ENCODE assay signal across 28 cellular contexts in genomic region chr2:83113953-83114352, GRCh38.
"Had no signal": no experiment of that assay in that cellular context is flagged by ENCODE, and none has a peak within 500 bp of the region (broad histone marks: within the 10 kb centered on the region; RNA-seq: fewer than 3 reads in every experiment).

No MANE protein-coding gene starts in this region.

- H3K4me3 ChIP-seq: breast epithelium, Peyer's patch had no signal

- DNase-seq: activated CD4-positive, alpha-beta T cell treated with anti-CD3 and anti-CD28 coated beads for 48 hours; activated CD4-positive, alpha-beta T cell treated with anti-CD3 and anti-CD28 coated beads, Interleukin-2, amount 50 U/mL, for 4 hours; activated CD4-positive, CD25-positive, alpha-beta regulatory T cell treated with anti-CD3 and anti-CD28 coated beads, Interleukin-2, amount 50 U/mL, for 72 hours; activated CD8-positive, alpha-beta memory T cell treated with anti-CD3 and anti-CD28 coated beads, Interleukin-2, amount 50 U/mL, for 48 hours; activated CD8-positive, alpha-beta T cell treated with anti-CD3 and anti-CD28 coated beads, Interleukin-2, amount 10 ng/mL, durations not matched to agents 7 days and 5 days; activated effector memory CD4-positive, alpha-beta T cell treated with Interleukin-2 at 50 U/mL for 16 hours; activated naive CD4-positive, alpha-beta T cell; activated T-cell treated with anti-CD3 and anti-CD28 coated beads, Interleukin-2, amount 50 U/mL, for 24 hours; aorta; central memory CD4-positive, alpha-beta T cell; KG1; MM.1S; NCI-H1105 treated with DMSO at 0.1 percent for 48 hours; NCI-H1436 treated with DMSO at 0.1 percent for 48 hours; NCI-H187; NCI-H2081; NCI-H2171; NCI-H2227 treated with DMSO at 0.1 percent for 48 hours; NCI-H446 treated with DMSO at 0.1 percent for 48 hours; NCI-H69; NK-92 treated with Interleukin-12 subunit alpha and Interleukin-12 subunit beta, amount 100 ng/mL, for 24 hours; OCI-M1; Peyer's patch; SIG-M5; T-helper 17 cell; T-helper 9 cell had no signal

- H3K27ac ChIP-seq: breast epithelium, Peyer's patch had no signal

- H3K4me1 ChIP-seq: breast epithelium, Peyer's patch had no signal

- H3K36me3 ChIP-seq: breast epithelium, Peyer's patch had no signal

- H3K27me3 ChIP-seq: breast epithelium, Peyer's patch had no signal

- H3K9me3 ChIP-seq: Peyer's patch had no signal

- ATAC-seq: activated CD8-positive, alpha-beta T cell treated with anti-CD3 and anti-CD28 coated beads, Interleukin-2, amount 10 ng/mL, durations not matched to agents 7 days and 5 days; T-helper 17 cell; WTC11 had no signal
